1 cellular context compared by ENCODE assay signal in the genomic region with DNA sequence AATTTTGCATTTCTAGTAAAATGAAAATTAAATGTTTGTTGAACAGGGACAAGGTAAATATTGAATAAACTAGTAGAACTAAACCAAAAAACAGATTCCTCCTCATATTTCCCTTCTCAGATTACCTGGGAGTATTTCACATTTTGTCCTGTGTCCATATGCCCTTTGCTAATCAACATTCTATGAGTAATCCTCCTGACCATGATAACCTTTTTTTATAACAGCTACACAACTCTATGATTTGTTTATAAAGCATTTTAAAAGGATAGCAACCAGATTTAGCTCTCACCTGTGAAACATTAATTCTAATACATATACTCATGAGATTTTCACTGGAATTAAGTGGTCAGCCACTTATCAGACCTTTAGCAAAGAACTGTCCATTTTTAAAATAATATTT.
TF ChIP-seq lines count a peak whose summit lies in the region.

No MANE protein-coding gene starts in this region.

TF ChIP-seq in GM12878, 131 proteins besides CTCF, POLR2A, EP300 and RAD21:
- TF ChIP-seq, protein P1, sequence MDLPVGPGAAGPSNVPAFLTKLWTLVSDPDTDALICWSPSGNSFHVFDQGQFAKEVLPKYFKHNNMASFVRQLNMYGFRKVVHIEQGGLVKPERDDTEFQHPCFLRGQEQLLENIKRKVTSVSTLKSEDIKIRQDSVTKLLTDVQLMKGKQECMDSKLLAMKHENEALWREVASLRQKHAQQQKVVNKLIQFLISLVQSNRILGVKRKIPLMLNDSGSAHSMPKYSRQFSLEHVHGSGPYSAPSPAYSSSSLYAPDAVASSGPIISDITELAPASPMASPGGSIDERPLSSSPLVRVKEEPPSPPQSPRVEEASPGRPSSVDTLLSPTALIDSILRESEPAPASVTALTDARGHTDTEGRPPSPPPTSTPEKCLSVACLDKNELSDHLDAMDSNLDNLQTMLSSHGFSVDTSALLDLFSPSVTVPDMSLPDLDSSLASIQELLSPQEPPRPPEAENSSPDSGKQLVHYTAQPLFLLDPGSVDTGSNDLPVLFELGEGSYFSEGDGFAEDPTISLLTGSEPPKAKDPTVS (IDR thresholded peaks at IDR 0.05; ENCODE audit: low read depth, low read length): no peak
- TF ChIP-seq, protein P2, sequence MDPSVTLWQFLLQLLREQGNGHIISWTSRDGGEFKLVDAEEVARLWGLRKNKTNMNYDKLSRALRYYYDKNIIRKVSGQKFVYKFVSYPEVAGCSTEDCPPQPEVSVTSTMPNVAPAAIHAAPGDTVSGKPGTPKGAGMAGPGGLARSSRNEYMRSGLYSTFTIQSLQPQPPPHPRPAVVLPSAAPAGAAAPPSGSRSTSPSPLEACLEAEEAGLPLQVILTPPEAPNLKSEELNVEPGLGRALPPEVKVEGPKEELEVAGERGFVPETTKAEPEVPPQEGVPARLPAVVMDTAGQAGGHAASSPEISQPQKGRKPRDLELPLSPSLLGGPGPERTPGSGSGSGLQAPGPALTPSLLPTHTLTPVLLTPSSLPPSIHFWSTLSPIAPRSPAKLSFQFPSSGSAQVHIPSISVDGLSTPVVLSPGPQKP (IDR thresholded peaks at IDR 0.05; ENCODE audit: low read depth, low read length): no peak
- TF ChIP-seq ZBED1 (IDR thresholded peaks at IDR 0.05; ENCODE audit: borderline replicate concordance) (no peak), STAT1 (conservative IDR thresholded peaks at IDR 0.05) (no peak), MEF2B (IDR thresholded peaks at IDR 0.05; ENCODE audit: partially characterized antibody, poor library complexity, severe bottlenecking) (no peak), ESRRA (IDR thresholded peaks at IDR 0.05; ENCODE audit: low read length) (no peak), BACH1 (IDR thresholded peaks at IDR 0.05; ENCODE audit: borderline replicate concordance) (no peak), EED (IDR thresholded peaks at IDR 0.05; ENCODE audit: low read depth) (no peak)
